8 cellular contexts compared by ENCODE assay signal in the genomic region with DNA sequence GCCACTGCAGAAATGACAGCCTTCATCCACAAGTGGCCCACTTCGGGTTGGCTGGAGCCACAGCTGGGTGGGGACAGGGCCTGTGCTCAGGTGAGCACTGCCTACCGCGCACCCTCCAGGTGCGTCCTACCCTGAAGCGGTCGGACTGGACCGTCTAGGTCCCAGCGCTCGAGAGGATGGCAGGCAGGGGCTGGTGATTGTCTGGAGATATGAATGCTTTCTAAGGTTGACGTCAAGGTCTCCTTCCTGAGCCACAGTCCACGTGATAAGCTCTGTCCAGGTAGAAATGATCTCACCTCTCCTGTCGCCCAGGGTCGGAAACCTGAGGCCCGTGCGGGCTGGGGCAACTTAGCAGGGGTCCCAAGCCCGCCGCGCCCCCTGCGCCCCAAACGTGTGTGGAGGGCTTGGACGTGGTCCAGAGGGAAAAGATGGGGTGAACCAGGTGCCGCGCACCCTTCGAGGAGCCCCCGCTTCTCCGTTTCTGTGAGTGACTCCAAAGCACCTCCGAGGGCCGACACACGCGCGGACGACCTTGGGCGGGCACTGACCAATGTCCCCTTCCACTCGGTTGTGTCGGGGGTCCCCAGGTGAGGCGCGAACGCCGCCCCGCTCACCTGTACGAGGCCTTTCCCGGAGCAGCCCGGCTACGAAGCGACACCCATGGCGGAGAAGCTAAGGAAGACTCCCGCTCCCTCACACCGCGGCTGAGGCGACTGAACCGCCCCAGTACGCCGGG. TPM values are rescaled to one million over a fixed set of nuclear protein-coding genes. Genes with fewer than 3 reads are reported as not detected.
A peak's percentile ranks its signal among the peaks of the same experiment; 100 is the strongest.
DNase-seq lines count a peak whose midpoint lies in the region; ATAC-seq and TF ChIP-seq lines count a peak whose summit lies in the region.

No MANE protein-coding gene starts in this region.

- intact Hi-C loops in HCT116 (cut with micrococcal nuclease) = loop anchor here (1.0 to 5.0 kb wide), 2 partner anchors 55 to 232 kb away; a partner anchor contains a TSS
- intact Hi-C loops in left cardiac atrium (cut with DNase I) = loop anchor here in 1 of 2 donors (5.0 kb wide), 1 partner anchor 167 kb away; a partner anchor contains a TSS
- intact Hi-C loops in sigmoid colon (cut with DNase I) = loop anchor here (1.0 kb wide), 1 partner anchor 165 kb away; a partner anchor contains a TSS

- H3K9me3 ChIP-seq in HCT116 (ENCODE audit: control insufficient read depth in 1 of 2, insufficient read depth in 1 of 2, low read depth in 1 of 2, low read length in 2 of 2) = no peaks in the 10 kb centered on the region
- no peaks in the 10 kb centered on the region for H3K9me3 ChIP-seq in sigmoid colon

- H3K4me3 ChIP-seq in BJ (ENCODE audit: low read depth, low read length) (peak overlapping the region; percentile 91), HCT116 (replicated peaks in 1 of 2; ENCODE audit: low read depth in 1 of 2, low read length in 2 of 2) (peak overlapping the region; percentile 68 to 72), sigmoid colon (peak overlapping the region; percentile 48 to 95 (median 66))

- H3K4me1 ChIP-seq in HCT116 (ENCODE audit: control insufficient read depth in 1 of 2, insufficient read depth in 2 of 2, low read length in 2 of 2) (peaks cover 13 to 25% of the 10 kb centered on the region in 2 experiments), sigmoid colon (peaks cover 0 to 23% (median 12%) of the 10 kb centered on the region in 4 donors)

- CTCF ChIA-PET in BJ (lab: Yijun Ruan, JAX) = interaction anchor here (0.7 to 1.2 kb wide), 3 partner anchors 14 to 266 kb away, joined by 3 to 5 read pairs (median 4); no protein-coding TSS in a partner anchor
- CTCF ChIA-PET in HCT116 (lab: Charles Lee) = interaction anchor here (1.9 kb wide), 1 partner anchor 55 kb away, joined by 5 read pairs; no protein-coding TSS in a partner anchor

- H3K36me3 ChIP-seq in BJ (ENCODE audit: control insufficient read depth, insufficient read depth, low read length) = peaks cover 2% of the 10 kb centered on the region; the same call in 1 of the 2 replicates
- no peaks in the 10 kb centered on the region for H3K36me3 ChIP-seq in HCT116 (ENCODE audit: control insufficient read depth in 1 of 2, insufficient read depth in 2 of 2, low read length in 2 of 2)
- H3K36me3 ChIP-seq in sigmoid colon = no peaks in the 10 kb centered on the region

- BruUV-seq in HCT116 (replicated peaks; lab: Mats Ljungman, UMichigan) = TSS peak; percentile 80

- POLR2A ChIA-PET in BJ (lab: Charles Lee) (interaction anchor here (0.6 kb wide), 1 partner anchor 165 kb away, joined by 5 read pairs; a partner anchor contains a TSS), HCT116 (lab: Charles Lee) (interaction anchor here (0.6 to 1.8 kb wide), 5 partner anchors 9 to 274 kb away, joined by 3 to 8 read pairs (median 7); a partner anchor contains a TSS)

- no peak for DNase-seq in BJ (ENCODE audit: low read depth)
- no peak for DNase-seq in HCT116 (ENCODE audit: low read depth, low spot score)
- DNase-seq in T-helper 22 cell (ENCODE audit: low read depth) = peak; percentile 10
- DNase-seq in left cardiac atrium = peak; percentile 36
- DNase-seq in sigmoid colon = peak; percentile 69
- no peak for DNase-seq in GM10266 (ENCODE audit: extremely low spot score)

- H3K9ac ChIP-seq in HCT116 (ENCODE audit: low read length) = peak overlapping the region; percentile 73

- no peak for TF ChIP-seq RAD21 in HCT116 (IDR thresholded peaks at IDR 0.05; ENCODE audit: low read depth)

- 3 to 7% methylated on average over 53 of the region's 53 CpGs for WGBS in sigmoid colon, 2 donors

- ATAC-seq in HCT116 = peak; percentile 22
- ATAC-seq in left cardiac atrium = peak in 1 of 2 donors; percentile 0
- no peak for ATAC-seq in HG03460 (IDR thresholded peaks at IDR 0.05; ENCODE audit: unreplicated experiment)
- no peak for ATAC-seq in GM18873 (IDR thresholded peaks at IDR 0.05; ENCODE audit: low FRiP score, unreplicated experiment)

- RAD21 ChIA-PET in HCT116 (lab: Charles Lee; ENCODE audit: low non-redundant PET in 1 of 2, low total read pairs in 2 of 2, uncharacterized antibody in 2 of 2, unreplicated experiment in 2 of 2) = interaction anchor here in 1 of 2 experiments (0.6 kb wide), 1 partner anchor 14 kb away, joined by 3 read pairs; no protein-coding TSS in a partner anchor

- H3K27ac ChIP-seq in HCT116 (ENCODE audit: low read depth, low read length) (peak overlapping the region; percentile 38; the same call in 1 of the 2 replicates), sigmoid colon (peak overlapping the region; percentile 67 to 84 (median 78))

- TF ChIP-seq CTCF in BJ (IDR thresholded peaks at IDR 0.05; ENCODE audit: insufficient read depth, low read depth, low read length) (no peak), HCT116 (IDR thresholded peaks at IDR 0.05 in 2 of 3, conservative IDR thresholded peaks at IDR 0.05 in 1 of 3; ENCODE audit: borderline replicate concordance in 1 of 3, insufficient read depth in 1 of 3, low read depth in 2 of 3, low read length in 2 of 3) (no peak), sigmoid colon (IDR thresholded peaks at IDR 0.05) (no peak), GM10266 (IDR thresholded peaks at IDR 0.05; ENCODE audit: control insufficient read depth, insufficient read depth, low read depth, missing control alignments) (no peak)

- no peaks in the 10 kb centered on the region for H3K9me2 ChIP-seq in HCT116 (ENCODE audit: insufficient read depth)

- H3K79me2 ChIP-seq in HCT116 (ENCODE audit: insufficient read depth, low read length) = peaks cover 6% of the 10 kb centered on the region

- TF ChIP-seq POLR2A in HCT116 (IDR thresholded peaks at IDR 0.05; ENCODE audit: borderline replicate concordance, extremely low read depth, insufficient read depth, insufficient read length) (no peak), sigmoid colon (IDR thresholded peaks at IDR 0.05) (peak; percentile 83 to 94)

- H3K4me2 ChIP-seq in HCT116 (ENCODE audit: low read length) = peak overlapping the region; percentile 98

- H4K20me1 ChIP-seq in HCT116 (ENCODE audit: insufficient read depth) = no peaks in the 10 kb centered on the region

- H2AFZ ChIP-seq in HCT116 (ENCODE audit: low read depth, low read length, poor library complexity, severe bottlenecking) = peak overlapping the region; percentile 77

- no peak for TF ChIP-seq EP300 in sigmoid colon (IDR thresholded peaks at IDR 0.05)

- H3K27me3 ChIP-seq in BJ (ENCODE audit: control insufficient read depth, insufficient read depth, low read length) (no peaks in the 10 kb centered on the region), HCT116 (ENCODE audit: insufficient read depth, low read length) (no peaks in the 10 kb centered on the region), sigmoid colon (no peaks in the 10 kb centered on the region)

TF ChIP-seq in HCT116, 20 proteins besides CTCF, POLR2A, EP300 and RAD21:
- TF ChIP-seq POLR2AphosphoS5 (IDR thresholded peaks at IDR 0.05; ENCODE audit: low read depth, low read length) = peak; percentile 82
- no peak for TF ChIP-seq EZH2 (IDR thresholded peaks at IDR 0.05)
- peak; percentile 35; the same call in 1 of the 2 replicates for TF ChIP-seq ZFX (IDR thresholded peaks at IDR 0.05)
- TF ChIP-seq, protein P1, sequence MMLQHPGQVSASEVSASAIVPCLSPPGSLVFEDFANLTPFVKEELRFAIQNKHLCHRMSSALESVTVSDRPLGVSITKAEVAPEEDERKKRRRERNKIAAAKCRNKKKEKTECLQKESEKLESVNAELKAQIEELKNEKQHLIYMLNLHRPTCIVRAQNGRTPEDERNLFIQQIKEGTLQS (IDR thresholded peaks at IDR 0.05) = no peak

RNA-seq across cellular contexts. Expression of a gene that starts 0.9 kb away (rescaled TPM):
- 6.2 and 8.5 TPM in 2 replicates for polyA plus RNA-seq in BJ (2011; rRNA removed)
- 9.0 and 12.8 TPM in 2 replicates for polyA minus RNA-seq in BJ (2011; rRNA and poly(A)+ RNA removed)
- 15.4 TPM for total RNA-seq in HCT116 (2021; ENCODE audit: unreplicated experiment)
- 6.7 and 9.4 TPM in 2 replicates for polyA plus RNA-seq in HCT116 (2012)
- total RNA-seq in left cardiac atrium = 1 to 10 TPM; 6.5 to 7.0 TPM
- total RNA-seq in sigmoid colon = 10 to 100 TPM in 2 of 4 donors, 1 to 10 TPM in 2; 7.4 to 14.7 (median 9.8) TPM
- polyA plus RNA-seq in sigmoid colon = 10 to 100 TPM; 12.5 to 20.7 (median 13.8) TPM

RNA-seq across cellular contexts. Expression of a gene that starts 20.9 kb away (rescaled TPM):
- polyA plus RNA-seq in BJ (2011; rRNA removed) (11.3 and 13.5 TPM in 2 replicates), sigmoid colon (10 to 100 TPM in 1 of 3 donors, 1 to 10 TPM in 2; 2.3 to 10.2 (median 8.9) TPM)
- polyA minus RNA-seq in BJ (2011; rRNA and poly(A)+ RNA removed) = 2.9 and 4.2 TPM in 2 replicates
- total RNA-seq in HCT116 (2021; ENCODE audit: unreplicated experiment) (1.7 TPM), left cardiac atrium (1 to 10 TPM; 4.9 to 7.5 TPM), sigmoid colon (10 to 100 TPM in 3 of 4 donors, 1 to 10 TPM in 1; 3.5 to 17.8 (median 15.5) TPM)
- 0.72 and 1.9 TPM in 2 replicates for polyA plus RNA-seq in HCT116 (2012)

Comparison
In these comparisons a context has a peak if more than half of its experiments do, and no peak if none do; other contexts are left out.
1. DNase-seq: peak in T-helper 22 cell (single experiment), left cardiac atrium (single experiment) and sigmoid colon (single experiment); none in BJ (single experiment), HCT116 (single experiment) and GM10266 (single experiment).
2. Peak in every context shown above with its lines, with median percentiles within 50 percentile points of each other: H3K4me3 ChIP-seq.